In the genomic region with DNA sequence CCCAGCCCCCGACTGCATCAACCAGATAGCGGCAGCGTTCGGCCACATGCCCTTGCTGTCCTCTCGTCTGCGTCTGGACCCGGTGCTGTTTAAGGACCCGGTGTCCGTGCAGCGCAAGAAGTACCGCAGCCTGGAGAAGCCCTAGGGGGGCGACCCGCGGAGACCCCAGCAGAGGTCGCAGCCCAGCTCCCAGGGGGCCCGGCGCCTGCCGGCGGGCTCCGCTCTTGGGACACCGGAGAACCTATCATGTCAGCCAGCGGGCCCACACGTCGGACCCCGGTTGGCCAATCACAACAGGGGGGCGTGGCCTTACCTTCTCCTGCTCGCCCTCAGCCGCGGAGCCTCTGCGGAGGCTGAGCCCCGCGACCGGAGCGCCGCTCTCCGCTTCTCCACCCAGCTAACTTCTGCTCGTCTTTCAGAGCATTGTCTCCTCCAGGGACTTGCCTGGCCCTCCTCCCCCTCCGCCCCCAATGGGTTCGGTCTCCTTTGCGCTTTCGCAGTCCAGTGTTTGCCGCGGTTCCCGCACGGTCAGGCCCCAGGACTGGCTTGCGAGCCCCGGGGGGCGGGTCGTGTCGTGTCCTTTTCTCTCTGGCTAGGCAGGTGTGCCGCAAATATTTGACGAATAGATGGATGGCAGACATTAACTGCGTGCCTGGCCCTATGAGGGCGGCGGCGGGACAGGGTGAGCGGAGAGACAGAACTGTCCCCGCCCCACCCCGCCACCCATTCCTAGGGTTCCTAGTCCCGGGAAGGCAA, we compare ENCODE assay signal across 8 cellular contexts. TPM values are rescaled to one million over a fixed set of nuclear protein-coding genes. Genes with fewer than 3 reads are reported as not detected.
DNase-seq lines count a peak whose midpoint lies in the region; ATAC-seq, FAIRE-seq and TF ChIP-seq lines count a peak whose summit lies in the region.

No MANE protein-coding gene starts in this region.

- peak; percentile 72 for DNase-seq in A172 (ENCODE audit: low spot score)
- DNase-seq in NCI-H2171 treated with DMSO at 0.1 percent for 48 hours (lab: John Stamatoyannopoulos, UW) = peak; percentile 96
- DNase-seq in bronchial epithelial cell (ENCODE audit: low read depth) = peak; percentile 78
- DNase-seq in iPS-NIHi7 (ENCODE audit: extremely low spot score) = peak; percentile 99
- DNase-seq in small intestine = peak; percentile 92

- no peak for TF ChIP-seq CTCF in WI38 (IDR thresholded peaks at IDR 0.05; ENCODE audit: low read depth, low read length)
- no peak for TF ChIP-seq CTCF in bronchial epithelial cell (IDR thresholded peaks at IDR 0.05; ENCODE audit: insufficient read depth, low read length, severe bottlenecking)

- no peaks in the 10 kb centered on the region for H3K36me3 ChIP-seq in bronchial epithelial cell (ENCODE audit: control insufficient read depth, insufficient read depth, low read length)
- H3K36me3 ChIP-seq in small intestine (ENCODE audit: control insufficient read depth in 2 of 2, insufficient read depth in 2 of 2, low read length in 2 of 2) = no peaks in the 10 kb centered on the region

- H3K27me3 ChIP-seq in bronchial epithelial cell (ENCODE audit: control insufficient read depth, insufficient read depth, low read length) (peaks cover 3% of the 10 kb centered on the region), small intestine (ENCODE audit: control insufficient read depth in 2 of 2, insufficient read depth in 2 of 2, low read length in 2 of 2) (no peaks in the 10 kb centered on the region)

- FAIRE-seq in bronchial epithelial cell (lab: Jason Lieb, UNC) (no peak), small intestine (lab: Jason Lieb, UNC) (no peak)

- WGBS in small intestine, 3 donors = 1% methylated on average over 35 to 60 of the region's 60 CpGs

- H3K4me3 ChIP-seq in WI38 (ENCODE audit: low read depth, low read length) = peak overlapping the region; percentile 87
- H3K4me3 ChIP-seq in bronchial epithelial cell (ENCODE audit: low read depth, low read length) = peak overlapping the region; percentile 82
- peak overlapping the region; percentile 49 to 78 for H3K4me3 ChIP-seq in small intestine (ENCODE audit: low read depth in 1 of 2, low read length in 2 of 2)

- H3K27ac ChIP-seq in small intestine (ENCODE audit: low read depth in 1 of 2, low read length in 1 of 2) = peak overlapping the region; percentile 26 to 77

- no peaks in the 10 kb centered on the region for H3K9me3 ChIP-seq in small intestine (ENCODE audit: control insufficient read depth, low read depth)

- H3K4me1 ChIP-seq in small intestine (ENCODE audit: control insufficient read depth in 2 of 2, insufficient read depth in 1 of 2, low read depth in 1 of 2, low read length in 1 of 2) = peaks cover 0 to 3% of the 10 kb centered on the region in 2 donors

- ATAC-seq in GM18861 (IDR thresholded peaks at IDR 0.05; ENCODE audit: unreplicated experiment) = peak; percentile 74
- ATAC-seq in HG03103 (IDR thresholded peaks at IDR 0.05; ENCODE audit: low read depth, unreplicated experiment) = peak; percentile 66

RNA-seq across cellular contexts. Expression of a gene that starts 10.5 kb away (rescaled TPM):
- not detected in 2 replicates for total RNA-seq in A172 (2014; rRNA removed; shearing (Covaris generic))
- total RNA-seq in bronchial epithelial cell = 0.13 TPM in 1 of 2 replicates, not detected in the other
- polyA plus RNA-seq in small intestine = under 1 TPM; 0.09 to 0.45 (median 0.27) TPM

RNA-seq across cellular contexts. Expression of a gene that starts 13.8 kb away (rescaled TPM):
- 0.17 TPM in 1 of 2 replicates, not detected in the other for total RNA-seq in A172 (2014; rRNA removed; shearing (Covaris generic))
- not detected in 2 replicates for total RNA-seq in bronchial epithelial cell
- polyA plus RNA-seq in small intestine = under 1 TPM in 1 of 3 donors, not detected in 2; 0.51 TPM

RNA-seq across cellular contexts. Expression of a gene that starts 32.0 kb away (rescaled TPM):
- total RNA-seq in A172 (2014; rRNA removed; shearing (Covaris generic)) = not detected in 2 replicates
- 0.13 TPM in 1 of 2 replicates, not detected in the other for total RNA-seq in bronchial epithelial cell
- polyA plus RNA-seq in small intestine = 1 to 10 TPM in 2 of 3 donors, under 1 TPM in 1; 0.91 to 4.3 (median 1.3) TPM

RNA-seq across cellular contexts. Expression of a gene that starts 37.5 kb away (rescaled TPM):
- 8.5 and 13.0 TPM in 2 replicates for total RNA-seq in A172 (2014; rRNA removed; shearing (Covaris generic))
- total RNA-seq in bronchial epithelial cell = 11.3 and 20.7 TPM in 2 replicates
- 10 to 100 TPM; 17.2 to 32.7 (median 20.5) TPM for polyA plus RNA-seq in small intestine

Comparison
In these comparisons a context has a peak if more than half of its experiments do, and no peak if none do; other contexts are left out.
1. Peak in every context shown above with its lines: DNase-seq, ATAC-seq, H3K4me3 ChIP-seq and H3K27ac ChIP-seq.